Comparison of ENCODE assay signal across 8 cellular contexts in the genomic region with DNA sequence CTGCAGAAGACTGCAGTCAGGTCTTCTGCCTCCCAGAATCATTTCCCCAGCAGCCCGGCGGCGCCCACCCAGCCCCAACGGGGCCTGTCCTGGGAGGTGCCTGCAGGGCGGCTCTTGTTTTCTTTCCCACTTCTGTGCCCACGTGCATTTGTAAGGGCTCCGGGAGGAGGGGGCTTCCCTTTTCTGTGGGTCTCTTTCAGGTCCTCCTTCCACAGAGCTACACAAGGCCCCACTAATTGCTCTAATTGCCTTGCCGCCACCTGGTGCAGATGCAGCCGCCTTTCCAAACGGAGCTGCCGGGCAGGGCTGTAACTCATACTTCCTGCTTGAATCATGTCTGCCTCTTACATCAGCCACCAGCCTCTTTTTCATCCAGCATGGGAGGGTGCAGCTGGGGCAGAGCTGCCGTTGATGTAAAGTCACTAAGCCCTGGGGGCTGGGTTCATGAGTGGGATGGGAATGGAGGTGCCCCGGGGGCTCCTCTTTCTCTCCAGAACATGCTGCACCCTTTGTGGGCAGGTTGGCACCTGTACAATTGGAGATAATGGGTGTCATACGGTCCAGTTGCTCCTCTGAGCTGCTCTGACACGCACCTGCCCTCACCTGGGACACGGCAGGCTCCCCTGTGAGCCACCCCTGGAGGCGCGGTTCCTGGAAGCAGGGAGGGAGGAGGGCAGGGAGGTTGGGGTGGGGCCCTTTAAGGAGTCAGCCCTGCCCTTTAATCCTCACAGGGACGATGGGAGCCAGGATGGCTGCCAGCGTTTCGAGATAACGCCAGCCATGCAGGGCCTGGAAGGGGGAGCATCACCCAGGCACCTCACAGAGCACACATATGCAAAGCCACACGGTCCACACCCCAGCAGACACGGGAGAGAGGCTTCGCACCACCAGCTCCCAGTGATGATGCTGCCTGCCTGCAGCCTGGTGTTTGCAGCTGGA. TPM values are rescaled to one million over a fixed set of nuclear protein-coding genes. Genes with fewer than 3 reads are reported as not detected.
DNase-seq lines count a peak whose midpoint lies in the region; ATAC-seq, FAIRE-seq and TF ChIP-seq lines count a peak whose summit lies in the region.

No MANE protein-coding gene starts in this region.

- peak overlapping the region; percentile 82 for H3K4me3 Mint-ChIP-seq in T-helper 1 cell treated with Interleukin-12 subunit alpha and Interleukin-12 subunit beta and Interleukin-4 antibody, amounts not matched to agents 30 μg/mL and 1 μg/mL, for 36 hours
- H3K4me3 Mint-ChIP-seq in MCF 10A (ENCODE audit: unreplicated experiment): peak overlapping the region; percentile 87

- no peak for FAIRE-seq in kidney (lab: Jason Lieb, UNC)

- TF ChIP-seq CTCF in MCF 10A (IDR thresholded peaks at IDR 0.05; ENCODE audit: unreplicated experiment) (no peak), kidney (IDR thresholded peaks at IDR 0.05; ENCODE audit: borderline replicate concordance, extremely low read depth, insufficient read depth) (no peak)

- POLR2A ChIA-PET in MCF 10A (lab: Yijun Ruan, JAX): interaction anchor here (0.6 to 11.8 kb wide), 22 partner anchors 14 to 1637 kb away, joined by 3 to 349 read pairs (median 12); partner anchors contain the start of genes KLHDC4 and SLC7A5

- no peaks in the 10 kb centered on the region for H3K9me3 ChIP-seq in kidney (ENCODE audit: control insufficient read depth in 1 of 2, low read length in 2 of 2)

- H3K9me3 Mint-ChIP-seq in T-helper 1 cell treated with Interleukin-12 subunit alpha and Interleukin-12 subunit beta and Interleukin-4 antibody, amounts not matched to agents 30 μg/mL and 1 μg/mL, for 36 hours: no peaks in the 10 kb centered on the region
- no peaks in the 10 kb centered on the region for H3K9me3 Mint-ChIP-seq in MCF 10A (ENCODE audit: unreplicated experiment)

- no peak overlapping the region for H3K27ac ChIP-seq in kidney (ENCODE audit: low read depth in 2 of 2, low read length in 2 of 2)

- peaks cover 0 to 2% of the 10 kb centered on the region in 2 donors for H3K4me1 ChIP-seq in kidney (ENCODE audit: control insufficient read depth in 1 of 2, insufficient read depth in 1 of 2, low read depth in 1 of 2, low read length in 2 of 2)

- H3K27ac Mint-ChIP-seq in T-helper 1 cell treated with Interleukin-12 subunit alpha and Interleukin-12 subunit beta and Interleukin-4 antibody, amounts not matched to agents 30 μg/mL and 1 μg/mL, for 36 hours: peak overlapping the region; percentile 93
- peak overlapping the region; percentile 96 for H3K27ac Mint-ChIP-seq in MCF 10A (ENCODE audit: low read depth, unreplicated experiment)

- no peak overlapping the region for H3K4me3 ChIP-seq in kidney (ENCODE audit: low read length in 2 of 2)

- peaks cover 3% of the 10 kb centered on the region for H3K27me3 Mint-ChIP-seq in T-helper 1 cell treated with Interleukin-12 subunit alpha and Interleukin-12 subunit beta and Interleukin-4 antibody, amounts not matched to agents 30 μg/mL and 1 μg/mL, for 36 hours (ENCODE audit: low read depth)
- H3K27me3 Mint-ChIP-seq in MCF 10A (ENCODE audit: insufficient read depth, unreplicated experiment): no peaks in the 10 kb centered on the region

- peak; percentile 55 for DNase-seq in GM04503 (ENCODE audit: low read depth)
- peak; percentile 87 for DNase-seq in NCI-H1436 treated with DMSO at 0.1 percent for 48 hours (lab: John Stamatoyannopoulos, UW)
- peak; percentile 99 for DNase-seq in MCF 10A (ENCODE audit: unreplicated experiment)
- no peak for DNase-seq in left lobe of liver (ENCODE audit: low spot score)
- peak; percentile 64 for DNase-seq in stimulated activated CD4-positive, alpha-beta T cell treated with anti-CD3 and anti-CD28 coated beads, Interleukin-4, amount 100 ng/mL, for 24 hours
- DNase-seq in kidney: no peak

- peaks cover 24% of the 10 kb centered on the region for H3K4me1 Mint-ChIP-seq in T-helper 1 cell treated with Interleukin-12 subunit alpha and Interleukin-12 subunit beta and Interleukin-4 antibody, amounts not matched to agents 30 μg/mL and 1 μg/mL, for 36 hours (ENCODE audit: low read depth)
- peaks cover 37% of the 10 kb centered on the region for H3K4me1 Mint-ChIP-seq in MCF 10A (ENCODE audit: insufficient read depth, unreplicated experiment)

- intact Hi-C loops in MCF 10A (cut with micrococcal nuclease): loop anchor here (1.0 to 5.0 kb wide), 3 partner anchors 17 to 45 kb away; no protein-coding TSS in a partner anchor
- intact Hi-C loops in kidney (cut with DNase I): no loop called here

- peak; percentile 43 for ATAC-seq in left lobe of liver
- no peak for ATAC-seq in GM21423 (IDR thresholded peaks at IDR 0.05; ENCODE audit: unreplicated experiment)

- H3K36me3 ChIP-seq in kidney (ENCODE audit: control insufficient read depth in 1 of 2, insufficient read depth in 2 of 2, low read length in 2 of 2): no peaks in the 10 kb centered on the region

- CTCF ChIA-PET in MCF 10A (lab: Yijun Ruan, JAX): interaction anchor here (0.7 to 6.2 kb wide), 7 partner anchors 14 to 79 kb away, joined by 3 to 75 read pairs (median 3); no protein-coding TSS in a partner anchor

- H3K9ac ChIP-seq in kidney (ENCODE audit: low read length in 2 of 2): no peak overlapping the region

- BruUV-seq in MCF 10A (replicated peaks; lab: Mats Ljungman, UMichigan): TSS peak; percentile 64

- no peaks in the 10 kb centered on the region for H3K36me3 Mint-ChIP-seq in T-helper 1 cell treated with Interleukin-12 subunit alpha and Interleukin-12 subunit beta and Interleukin-4 antibody, amounts not matched to agents 30 μg/mL and 1 μg/mL, for 36 hours (ENCODE audit: low read depth)
- peaks cover 6% of the 10 kb centered on the region for H3K36me3 Mint-ChIP-seq in MCF 10A (ENCODE audit: insufficient read depth, unreplicated experiment)

RNA-seq across cellular contexts. Expression of gene KLHDC4, which starts 41.1 kb away (rescaled TPM):
- 82.9 and 106 TPM in 2 replicates for total RNA-seq in MCF 10A (2022)
- 17.2 TPM for total RNA-seq in left lobe of liver
- total RNA-seq in kidney: 42.2 TPM
- polyA plus RNA-seq in kidney (ENCODE audit: insufficient read depth, low read depth, low replicate concordance): 25.0 TPM

Comparison
In these comparisons a context has a peak if more than half of its experiments do, and no peak if none do; other contexts are left out.
1. DNase-seq: peak in GM04503 (single experiment), NCI-H1436 treated with DMSO at 0.1 percent for 48 hours (single experiment), MCF 10A (single experiment) and stimulated activated CD4-positive, alpha-beta T cell treated with anti-CD3 and anti-CD28 coated beads, Interleukin-4, amount 100 ng/mL, for 24 hours (single experiment); none in left lobe of liver (single experiment) and kidney (single experiment).